ENCODE assay signal across 17 cellular contexts in genomic region chr6:36655073-36655847, GRCh38. TPM values are rescaled to one million over a fixed set of nuclear protein-coding genes. Genes with fewer than 3 reads are reported as not detected.
A peak's percentile ranks its signal among the peaks of the same experiment; 100 is the strongest.
DNase-seq lines count a peak whose midpoint lies in the region; ATAC-seq and TF ChIP-seq lines count a peak whose summit lies in the region.
"Had no signal": no experiment of that assay in that cellular context is flagged by ENCODE, and none has a peak within 500 bp of the region (broad histone marks: within the 10 kb centered on the region; RNA-seq: fewer than 3 reads in every experiment).

No MANE protein-coding gene starts in this region.

- H3K27ac ChIP-seq in DND-41 (ENCODE audit: low read length): no peak overlapping the region
- peak overlapping the region in 1 of 2 experiments; percentile 94; a peak in 2 of 4 replicates for H3K27ac ChIP-seq in SK-N-SH (ENCODE audit: low read depth in 2 of 2, low read length in 1 of 2)
- H3K27ac ChIP-seq: SJCRH30 had no signal

- H3K4me1 ChIP-seq in DND-41 (ENCODE audit: insufficient read depth, low read length): peaks cover 8% of the 10 kb centered on the region; the same call in 1 of the 2 replicates
- H3K4me1 ChIP-seq in SK-N-SH (ENCODE audit: control insufficient read depth in 1 of 2, insufficient read depth in 2 of 2, low read depth in 1 of 2, low read length in 1 of 2): peaks cover 6 to 15% of the 10 kb centered on the region in 2 experiments; a peak in 2 of 4 replicates

- TF ChIP-seq CTCF in DND-41 (IDR thresholded peaks at IDR 0.05; ENCODE audit: borderline replicate concordance, extremely low read depth, low read length, poor library complexity, severe bottlenecking) (no peak), HFF-Myc (IDR thresholded peaks at IDR 0.05; ENCODE audit: low read depth, low read length, missing control alignments) (no peak), SK-N-SH (IDR thresholded peaks at IDR 0.05) (no peak)

- H4K20me1 ChIP-seq in DND-41 (ENCODE audit: insufficient read depth, low read length) (no peaks in the 10 kb centered on the region), SK-N-SH (ENCODE audit: insufficient read depth) (no peaks in the 10 kb centered on the region)

- H3F3A ChIP-seq in SK-N-SH (replicated peaks; ENCODE audit: insufficient read depth): peaks cover 2% of the 10 kb centered on the region

- no peak overlapping the region for H3K9ac ChIP-seq in DND-41 (ENCODE audit: low read depth, low read length)
- H3K9ac ChIP-seq in SK-N-SH: no peak overlapping the region

- peak; percentile 48; the same call in 2 of the 3 replicates for ATAC-seq in DND-41 (ENCODE audit: insufficient read depth, low read depth)
- ATAC-seq in GM19397 (IDR thresholded peaks at IDR 0.05; ENCODE audit: unreplicated experiment): no peak
- ATAC-seq: K562, PC-3 had no signal

- H3K4me2 ChIP-seq in DND-41 (ENCODE audit: insufficient read depth, low read length): no peak overlapping the region
- H3K4me2 ChIP-seq in SK-N-SH: no peak overlapping the region

- POLR2A ChIA-PET in SK-N-SH (lab: Yijun Ruan, JAX): interaction anchor here (0.6 to 1.7 kb wide), 5 partner anchors 9 to 212 kb away, joined by 3 to 12 read pairs (median 3); partner anchors contain the start of gene CDKN1A

- no peak for DNase-seq in DND-41
- DNase-seq in HFF-Myc (ENCODE audit: extremely low read depth, low read depth): peak; percentile 75
- DNase-seq in SK-N-SH: peak; percentile 80
- peak; percentile 38 for DNase-seq in retina
- no peak for DNase-seq in T-helper 2 cell
- DNase-seq in G401 (ENCODE audit: low spot score): no peak
- DNase-seq: CD4-positive, alpha-beta memory T cell; H9; MV-4-11; NCI-H1417 treated with DMSO at 0.1 percent for 48 hours; NCI-H1930; NCI-H526; PC-3; SJCRH30; T-helper 9 cell had no signal

- in situ Hi-C loops in G401 (cut with HindIII; ENCODE audit: low sequenced_read_pairs): no loop called here

- no peaks in the 10 kb centered on the region for H3K9me3 ChIP-seq in DND-41 (ENCODE audit: insufficient read depth, low read length, severe bottlenecking)
- no peaks in the 10 kb centered on the region for H3K9me3 ChIP-seq in SK-N-SH
- H3K9me3 ChIP-seq: SJCRH30 had no signal

- H2AFZ ChIP-seq in DND-41 (ENCODE audit: low read depth, low read length) (no peak overlapping the region), SK-N-SH (ENCODE audit: low read depth) (no peak overlapping the region)

- CTCF ChIA-PET in SK-N-SH (lab: Yijun Ruan, JAX): interaction anchor here (0.6 to 1.8 kb wide), 9 partner anchors 14 to 109 kb away, joined by 3 to 6 read pairs (median 3); partner anchors contain the start of gene CDKN1A

- H3K79me2 ChIP-seq in DND-41 (ENCODE audit: insufficient read depth, low read length): no peaks in the 10 kb centered on the region
- H3K79me2 ChIP-seq in SK-N-SH (ENCODE audit: insufficient read depth): no peaks in the 10 kb centered on the region

- H3K27me3 ChIP-seq in DND-41 (ENCODE audit: insufficient read depth, low read length, poor library complexity) (peaks cover 4% of the 10 kb centered on the region), SK-N-SH (ENCODE audit: insufficient read depth) (peaks cover under 1% of the 10 kb centered on the region; the same call in 1 of the 2 replicates)
- H3K27me3 ChIP-seq: SJCRH30 had no signal

- no peak overlapping the region for H3K4me3 ChIP-seq in DND-41 (ENCODE audit: low read depth in 1 of 2, low read length in 2 of 2)
- H3K4me3 ChIP-seq in HFF-Myc (replicated peaks; ENCODE audit: low read depth, low read length): no peak overlapping the region
- no peak overlapping the region for H3K4me3 ChIP-seq in SK-N-SH (ENCODE audit: low read depth in 2 of 2, low read length in 1 of 2)
- H3K4me3 ChIP-seq: K562, SJCRH30 had no signal

- TF ChIP-seq EP300 in SK-N-SH (IDR thresholded peaks at IDR 0.05; ENCODE audit: borderline replicate concordance in 1 of 2, low read depth in 1 of 2, low read length in 1 of 2): peak in 1 of 2 experiments; percentile 58; a peak in 2 of 4 replicates

- no peaks in the 10 kb centered on the region for H3K9me2 ChIP-seq in SK-N-SH

- TF ChIP-seq RAD21 in SK-N-SH (IDR thresholded peaks at IDR 0.05; ENCODE audit: low read length): peak; percentile 24; the same call in 1 of the 2 replicates

- H3K36me3 ChIP-seq in DND-41 (ENCODE audit: insufficient read depth, low read length) (no peaks in the 10 kb centered on the region), SK-N-SH (replicated peaks in 1 of 2; ENCODE audit: control insufficient read depth in 1 of 2, insufficient read depth in 2 of 2, low read length in 1 of 2) (no peaks in the 10 kb centered on the region)
- H3K36me3 ChIP-seq: SJCRH30 had no signal

- 32% methylated on average over 6 of the region's 6 CpGs for whole genome bisulfite sequencing in SK-N-SH (ENCODE audit: low lambda C conversion rate)

TF ChIP-seq in SK-N-SH, 30 proteins besides CTCF, POLR2A, EP300 and RAD21:
- TF ChIP-seq MXI1 (IDR thresholded peaks at IDR 0.05; ENCODE audit: low read depth, low read length) (peak; percentile 78), GATA2 (CRISPR knock-in tag; IDR thresholded peaks at IDR 0.05) (peak; percentile 97), POLR2AphosphoS5 (IDR thresholded peaks at IDR 0.05; ENCODE audit: low read depth, low read length) (no peak), RCOR1 (IDR thresholded peaks at IDR 0.05; ENCODE audit: low read length) (peak; percentile 88), CHD2 (IDR thresholded peaks at IDR 0.05; ENCODE audit: low read length, partially characterized antibody) (peak; percentile 57), FOXJ3 (CRISPR knock-in tag; IDR thresholded peaks at IDR 0.05) (peak; percentile 69; the same call in 1 of the 2 replicates), RFX5 (IDR thresholded peaks at IDR 0.05; ENCODE audit: low read length) (no peak), TCF12 (IDR thresholded peaks at IDR 0.05) (peak; percentile 68)
- TF ChIP-seq, protein P1, sequence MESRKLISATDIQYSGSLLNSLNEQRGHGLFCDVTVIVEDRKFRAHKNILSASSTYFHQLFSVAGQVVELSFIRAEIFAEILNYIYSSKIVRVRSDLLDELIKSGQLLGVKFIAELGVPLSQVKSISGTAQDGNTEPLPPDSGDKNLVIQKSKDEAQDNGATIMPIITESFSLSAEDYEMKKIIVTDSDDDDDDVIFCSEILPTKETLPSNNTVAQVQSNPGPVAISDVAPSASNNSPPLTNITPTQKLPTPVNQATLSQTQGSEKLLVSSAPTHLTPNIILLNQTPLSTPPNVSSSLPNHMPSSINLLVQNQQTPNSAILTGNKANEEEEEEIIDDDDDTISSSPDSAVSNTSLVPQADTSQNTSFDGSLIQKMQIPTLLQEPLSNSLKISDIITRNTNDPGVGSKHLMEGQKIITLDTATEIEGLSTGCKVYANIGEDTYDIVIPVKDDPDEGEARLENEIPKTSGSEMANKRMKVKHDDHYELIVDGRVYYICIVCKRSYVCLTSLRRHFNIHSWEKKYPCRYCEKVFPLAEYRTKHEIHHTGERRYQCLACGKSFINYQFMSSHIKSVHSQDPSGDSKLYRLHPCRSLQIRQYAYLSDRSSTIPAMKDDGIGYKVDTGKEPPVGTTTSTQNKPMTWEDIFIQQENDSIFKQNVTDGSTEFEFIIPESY (IDR thresholded peaks at IDR 0.05; ENCODE audit: borderline replicate concordance, low read depth): no peak

RNA-seq across cellular contexts. Expression of gene CDKN1A, which starts 23.3 kb away (rescaled TPM):
- 747 and 824 TPM in 2 replicates for polyA plus RNA-seq in SK-N-SH (2012; rRNA removed)
- 479 and 617 TPM in 2 replicates for polyA plus RNA-seq in SK-N-SH (2012; cell fraction: cytosol; rRNA removed)
- 431 and 582 TPM in 2 replicates for polyA plus RNA-seq in SK-N-SH (2012; cell fraction: nucleus; rRNA removed)
- 105 and 117 TPM in 2 replicates for total RNA-seq in G401 (2014; rRNA removed; shearing (Covaris generic))

RNA-seq across cellular contexts. Expression of gene RAB44, which starts 42.4 kb away (rescaled TPM):
- 0.10 and 0.12 TPM in 2 replicates for polyA plus RNA-seq in SK-N-SH (2012; rRNA removed)
- polyA plus RNA-seq in SK-N-SH (2012; cell fraction: cytosol; rRNA removed): 0.01 TPM in 2 replicates
- polyA plus RNA-seq in SK-N-SH (2012; cell fraction: nucleus; rRNA removed): 0.70 and 0.83 TPM in 2 replicates
- 0.06 TPM in 1 of 2 replicates, not detected in the other for total RNA-seq in G401 (2014; rRNA removed; shearing (Covaris generic))
- total RNA-seq: CD4-positive, alpha-beta memory T cell; H9; K562; PC-3; SJCRH30 had no signal
- polyA plus RNA-seq: CD4-positive, alpha-beta memory T cell; K562 had no signal

Comparison
In these comparisons a context has a peak if more than half of its experiments do, and no peak if none do; other contexts are left out.
1. DNase-seq: peak in HFF-Myc (single experiment), SK-N-SH (single experiment) and retina (single experiment); none in DND-41 (single experiment), T-helper 2 cell (0 of 5) and G401 (single experiment).